1 cellular context compared by ENCODE assay signal in the genomic region with DNA sequence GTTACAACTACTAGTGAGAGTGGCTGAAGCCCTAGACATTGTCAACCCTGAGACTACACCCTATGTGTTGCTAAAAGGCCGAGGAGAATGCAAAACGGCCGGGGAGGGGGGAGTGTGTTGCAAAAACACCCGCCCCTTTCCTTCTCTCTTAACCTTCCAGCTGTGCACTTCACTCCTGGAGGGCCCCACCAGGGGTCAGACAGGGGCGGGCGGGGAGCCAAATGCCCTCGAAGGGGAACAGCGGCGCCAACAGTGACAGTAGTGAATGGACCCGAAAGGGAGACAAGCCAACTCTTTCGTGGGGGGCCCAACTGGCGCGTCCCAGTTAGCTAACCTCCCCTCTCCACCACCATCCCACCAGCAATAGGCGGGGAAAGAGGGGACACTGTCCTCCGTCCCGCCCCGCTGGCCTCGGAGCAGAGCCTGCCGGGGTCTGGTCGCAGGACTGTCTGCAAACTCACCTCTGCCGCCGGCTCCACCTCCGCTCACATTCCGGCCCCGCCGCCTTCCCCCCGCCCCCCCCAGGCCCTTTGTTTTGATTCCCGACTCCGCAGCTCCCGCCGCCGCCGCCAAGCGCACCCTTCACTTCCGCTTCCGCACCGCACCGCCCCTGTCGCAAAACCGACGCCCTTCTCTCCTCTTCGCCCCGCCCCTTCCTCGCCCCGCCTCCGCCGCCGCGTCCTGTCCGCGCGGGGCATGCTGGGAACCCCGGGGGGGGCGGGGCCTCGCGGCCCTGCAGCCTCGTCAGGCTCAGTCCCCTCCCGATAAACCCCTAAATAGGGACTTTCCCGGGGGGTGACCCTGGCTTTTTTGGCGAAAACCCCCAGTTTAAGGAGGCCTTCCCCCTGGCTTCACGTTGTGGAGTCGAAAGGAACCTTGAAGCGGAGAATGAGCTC.
A peak's percentile ranks its signal among the peaks of the same experiment; 100 is the strongest.
TF ChIP-seq lines count a peak whose summit lies in the region.

A gene with protein sequence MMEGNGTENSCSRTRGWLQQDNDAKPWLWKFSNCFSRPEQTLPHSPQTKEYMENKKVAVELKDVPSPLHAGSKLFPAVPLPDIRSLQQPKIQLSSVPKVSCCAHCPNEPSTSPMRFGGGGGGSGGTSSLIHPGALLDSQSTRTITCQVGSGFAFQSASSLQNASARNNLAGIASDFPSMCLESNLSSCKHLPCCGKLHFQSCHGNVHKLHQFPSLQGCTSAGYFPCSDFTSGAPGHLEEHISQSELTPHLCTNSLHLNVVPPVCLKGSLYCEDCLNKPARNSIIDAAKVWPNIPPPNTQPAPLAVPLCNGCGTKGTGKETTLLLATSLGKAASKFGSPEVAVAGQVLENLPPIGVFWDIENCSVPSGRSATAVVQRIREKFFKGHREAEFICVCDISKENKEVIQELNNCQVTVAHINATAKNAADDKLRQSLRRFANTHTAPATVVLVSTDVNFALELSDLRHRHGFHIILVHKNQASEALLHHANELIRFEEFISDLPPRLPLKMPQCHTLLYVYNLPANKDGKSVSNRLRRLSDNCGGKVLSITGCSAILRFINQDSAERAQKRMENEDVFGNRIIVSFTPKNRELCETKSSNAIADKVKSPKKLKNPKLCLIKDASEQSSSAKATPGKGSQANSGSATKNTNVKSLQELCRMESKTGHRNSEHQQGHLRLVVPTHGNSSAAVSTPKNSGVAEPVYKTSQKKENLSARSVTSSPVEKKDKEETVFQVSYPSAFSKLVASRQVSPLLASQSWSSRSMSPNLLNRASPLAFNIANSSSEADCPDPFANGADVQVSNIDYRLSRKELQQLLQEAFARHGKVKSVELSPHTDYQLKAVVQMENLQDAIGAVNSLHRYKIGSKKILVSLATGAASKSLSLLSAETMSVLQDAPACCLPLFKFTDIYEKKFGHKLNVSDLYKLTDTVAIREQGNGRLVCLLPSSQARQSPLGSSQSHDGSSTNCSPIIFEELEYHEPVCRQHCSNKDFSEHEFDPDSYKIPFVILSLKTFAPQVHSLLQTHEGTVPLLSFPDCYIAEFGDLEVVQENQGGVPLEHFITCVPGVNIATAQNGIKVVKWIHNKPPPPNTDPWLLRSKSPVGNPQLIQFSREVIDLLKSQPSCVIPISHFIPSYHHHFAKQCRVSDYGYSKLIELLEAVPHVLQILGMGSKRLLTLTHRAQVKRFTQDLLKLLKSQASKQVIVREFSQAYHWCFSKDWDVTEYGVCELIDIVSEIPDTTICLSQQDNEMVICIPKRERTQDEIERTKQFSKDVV (N-terminal part only) (minus strand): TSS at position 598 of the 896 bp plus-strand sequence. CDS start 3,921 bp downstream, outside the sequence.

TF ChIP-seq in GM12878, 131 proteins besides CTCF, POLR2A, EP300 and RAD21 (continued from another document):
- TF ChIP-seq, protein P1, sequence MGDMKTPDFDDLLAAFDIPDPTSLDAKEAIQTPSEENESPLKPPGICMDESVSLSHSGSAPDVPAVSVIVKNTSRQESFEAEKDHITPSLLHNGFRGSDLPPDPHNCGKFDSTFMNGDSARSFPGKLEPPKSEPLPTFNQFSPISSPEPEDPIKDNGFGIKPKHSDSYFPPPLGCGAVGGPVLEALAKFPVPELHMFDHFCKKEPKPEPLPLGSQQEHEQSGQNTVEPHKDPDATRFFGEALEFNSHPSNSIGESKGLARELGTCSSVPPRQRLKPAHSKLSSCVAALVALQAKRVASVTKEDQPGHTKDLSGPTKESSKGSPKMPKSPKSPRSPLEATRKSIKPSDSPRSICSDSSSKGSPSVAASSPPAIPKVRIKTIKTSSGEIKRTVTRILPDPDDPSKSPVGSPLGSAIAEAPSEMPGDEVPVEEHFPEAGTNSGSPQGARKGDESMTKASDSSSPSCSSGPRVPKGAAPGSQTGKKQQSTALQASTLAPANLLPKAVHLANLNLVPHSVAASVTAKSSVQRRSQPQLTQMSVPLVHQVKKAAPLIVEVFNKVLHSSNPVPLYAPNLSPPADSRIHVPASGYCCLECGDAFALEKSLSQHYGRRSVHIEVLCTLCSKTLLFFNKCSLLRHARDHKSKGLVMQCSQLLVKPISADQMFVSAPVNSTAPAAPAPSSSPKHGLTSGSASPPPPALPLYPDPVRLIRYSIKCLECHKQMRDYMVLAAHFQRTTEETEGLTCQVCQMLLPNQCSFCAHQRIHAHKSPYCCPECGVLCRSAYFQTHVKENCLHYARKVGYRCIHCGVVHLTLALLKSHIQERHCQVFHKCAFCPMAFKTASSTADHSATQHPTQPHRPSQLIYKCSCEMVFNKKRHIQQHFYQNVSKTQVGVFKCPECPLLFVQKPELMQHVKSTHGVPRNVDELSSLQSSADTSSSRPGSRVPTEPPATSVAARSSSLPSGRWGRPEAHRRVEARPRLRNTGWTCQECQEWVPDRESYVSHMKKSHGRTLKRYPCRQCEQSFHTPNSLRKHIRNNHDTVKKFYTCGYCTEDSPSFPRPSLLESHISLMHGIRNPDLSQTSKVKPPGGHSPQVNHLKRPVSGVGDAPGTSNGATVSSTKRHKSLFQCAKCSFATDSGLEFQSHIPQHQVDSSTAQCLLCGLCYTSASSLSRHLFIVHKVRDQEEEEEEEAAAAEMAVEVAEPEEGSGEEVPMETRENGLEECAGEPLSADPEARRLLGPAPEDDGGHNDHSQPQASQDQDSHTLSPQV (IDR thresholded peaks at IDR 0.05), result no peak
- TF ChIP-seq MTA2 (IDR thresholded peaks at IDR 0.05; ENCODE audit: low read depth) (peak; percentile 36; the same call in 1 of the 2 replicates), NFXL1 (IDR thresholded peaks at IDR 0.05; ENCODE audit: borderline replicate concordance) (no peak), LARP7 (IDR thresholded peaks at IDR 0.05) (peak; percentile 24; the same call in 1 of the 2 replicates), BRCA1 (IDR thresholded peaks at IDR 0.05; ENCODE audit: low read depth, low read length) (no peak), IKZF1 (conservative IDR thresholded peaks at IDR 0.05) (0 out of 2 replicates have a peak, but pooled peaks have one; percentile 55), SMARCA5 (IDR thresholded peaks at IDR 0.05) (peak; percentile 27; the same call in 1 of the 2 replicates), HDAC6 (IDR thresholded peaks at IDR 0.05; ENCODE audit: unreplicated experiment) (no peak), ZNF384 (IDR thresholded peaks at IDR 0.05; ENCODE audit: borderline replicate concordance, low read depth, low read length) (no peak), RELA (IDR thresholded peaks at IDR 0.05; ENCODE audit: borderline replicate concordance, partially characterized antibody) (peak; percentile 96), BACH1 (IDR thresholded peaks at IDR 0.05; ENCODE audit: borderline replicate concordance) (peak; percentile 56), CBFB (IDR thresholded peaks at IDR 0.05; ENCODE audit: low read depth) (peak; percentile 44; the same call in 1 of the 2 replicates), TAF1 (IDR thresholded peaks at IDR 0.05; ENCODE audit: borderline replicate concordance, low read depth, low read length) (peak; percentile 84), RBBP5 (conservative IDR thresholded peaks at IDR 0.05) (no peak)
- TF ChIP-seq, protein P2, sequence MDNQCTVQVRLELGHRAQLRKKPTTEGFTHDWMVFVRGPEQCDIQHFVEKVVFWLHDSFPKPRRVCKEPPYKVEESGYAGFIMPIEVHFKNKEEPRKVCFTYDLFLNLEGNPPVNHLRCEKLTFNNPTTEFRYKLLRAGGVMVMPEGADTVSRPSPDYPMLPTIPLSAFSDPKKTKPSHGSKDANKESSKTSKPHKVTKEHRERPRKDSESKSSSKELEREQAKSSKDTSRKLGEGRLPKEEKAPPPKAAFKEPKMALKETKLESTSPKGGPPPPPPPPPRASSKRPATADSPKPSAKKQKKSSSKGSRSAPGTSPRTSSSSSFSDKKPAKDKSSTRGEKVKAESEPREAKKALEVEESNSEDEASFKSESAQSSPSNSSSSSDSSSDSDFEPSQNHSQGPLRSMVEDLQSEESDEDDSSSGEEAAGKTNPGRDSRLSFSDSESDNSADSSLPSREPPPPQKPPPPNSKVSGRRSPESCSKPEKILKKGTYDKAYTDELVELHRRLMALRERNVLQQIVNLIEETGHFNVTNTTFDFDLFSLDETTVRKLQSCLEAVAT (IDR thresholded peaks at IDR 0.05), result no peak
- TF ChIP-seq, protein P3, sequence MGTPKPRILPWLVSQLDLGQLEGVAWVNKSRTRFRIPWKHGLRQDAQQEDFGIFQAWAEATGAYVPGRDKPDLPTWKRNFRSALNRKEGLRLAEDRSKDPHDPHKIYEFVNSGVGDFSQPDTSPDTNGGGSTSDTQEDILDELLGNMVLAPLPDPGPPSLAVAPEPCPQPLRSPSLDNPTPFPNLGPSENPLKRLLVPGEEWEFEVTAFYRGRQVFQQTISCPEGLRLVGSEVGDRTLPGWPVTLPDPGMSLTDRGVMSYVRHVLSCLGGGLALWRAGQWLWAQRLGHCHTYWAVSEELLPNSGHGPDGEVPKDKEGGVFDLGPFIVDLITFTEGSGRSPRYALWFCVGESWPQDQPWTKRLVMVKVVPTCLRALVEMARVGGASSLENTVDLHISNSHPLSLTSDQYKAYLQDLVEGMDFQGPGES (IDR thresholded peaks at IDR 0.05), result no peak
- TF ChIP-seq, protein P4, sequence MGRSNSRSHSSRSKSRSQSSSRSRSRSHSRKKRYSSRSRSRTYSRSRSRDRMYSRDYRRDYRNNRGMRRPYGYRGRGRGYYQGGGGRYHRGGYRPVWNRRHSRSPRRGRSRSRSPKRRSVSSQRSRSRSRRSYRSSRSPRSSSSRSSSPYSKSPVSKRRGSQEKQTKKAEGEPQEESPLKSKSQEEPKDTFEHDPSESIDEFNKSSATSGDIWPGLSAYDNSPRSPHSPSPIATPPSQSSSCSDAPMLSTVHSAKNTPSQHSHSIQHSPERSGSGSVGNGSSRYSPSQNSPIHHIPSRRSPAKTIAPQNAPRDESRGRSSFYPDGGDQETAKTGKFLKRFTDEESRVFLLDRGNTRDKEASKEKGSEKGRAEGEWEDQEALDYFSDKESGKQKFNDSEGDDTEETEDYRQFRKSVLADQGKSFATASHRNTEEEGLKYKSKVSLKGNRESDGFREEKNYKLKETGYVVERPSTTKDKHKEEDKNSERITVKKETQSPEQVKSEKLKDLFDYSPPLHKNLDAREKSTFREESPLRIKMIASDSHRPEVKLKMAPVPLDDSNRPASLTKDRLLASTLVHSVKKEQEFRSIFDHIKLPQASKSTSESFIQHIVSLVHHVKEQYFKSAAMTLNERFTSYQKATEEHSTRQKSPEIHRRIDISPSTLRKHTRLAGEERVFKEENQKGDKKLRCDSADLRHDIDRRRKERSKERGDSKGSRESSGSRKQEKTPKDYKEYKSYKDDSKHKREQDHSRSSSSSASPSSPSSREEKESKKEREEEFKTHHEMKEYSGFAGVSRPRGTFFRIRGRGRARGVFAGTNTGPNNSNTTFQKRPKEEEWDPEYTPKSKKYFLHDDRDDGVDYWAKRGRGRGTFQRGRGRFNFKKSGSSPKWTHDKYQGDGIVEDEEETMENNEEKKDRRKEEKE (IDR thresholded peaks at IDR 0.05), result peak; percentile 83
- TF ChIP-seq, protein P5, sequence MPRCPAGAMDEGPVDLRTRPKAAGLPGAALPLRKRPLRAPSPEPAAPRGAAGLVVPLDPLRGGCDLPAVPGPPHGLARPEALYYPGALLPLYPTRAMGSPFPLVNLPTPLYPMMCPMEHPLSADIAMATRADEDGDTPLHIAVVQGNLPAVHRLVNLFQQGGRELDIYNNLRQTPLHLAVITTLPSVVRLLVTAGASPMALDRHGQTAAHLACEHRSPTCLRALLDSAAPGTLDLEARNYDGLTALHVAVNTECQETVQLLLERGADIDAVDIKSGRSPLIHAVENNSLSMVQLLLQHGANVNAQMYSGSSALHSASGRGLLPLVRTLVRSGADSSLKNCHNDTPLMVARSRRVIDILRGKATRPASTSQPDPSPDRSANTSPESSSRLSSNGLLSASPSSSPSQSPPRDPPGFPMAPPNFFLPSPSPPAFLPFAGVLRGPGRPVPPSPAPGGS (IDR thresholded peaks at IDR 0.05; ENCODE audit: borderline replicate concordance, insufficient read depth, low read depth, low read length, poor library complexity, severe bottlenecking), result peak; percentile 66
- TF ChIP-seq, protein P6, sequence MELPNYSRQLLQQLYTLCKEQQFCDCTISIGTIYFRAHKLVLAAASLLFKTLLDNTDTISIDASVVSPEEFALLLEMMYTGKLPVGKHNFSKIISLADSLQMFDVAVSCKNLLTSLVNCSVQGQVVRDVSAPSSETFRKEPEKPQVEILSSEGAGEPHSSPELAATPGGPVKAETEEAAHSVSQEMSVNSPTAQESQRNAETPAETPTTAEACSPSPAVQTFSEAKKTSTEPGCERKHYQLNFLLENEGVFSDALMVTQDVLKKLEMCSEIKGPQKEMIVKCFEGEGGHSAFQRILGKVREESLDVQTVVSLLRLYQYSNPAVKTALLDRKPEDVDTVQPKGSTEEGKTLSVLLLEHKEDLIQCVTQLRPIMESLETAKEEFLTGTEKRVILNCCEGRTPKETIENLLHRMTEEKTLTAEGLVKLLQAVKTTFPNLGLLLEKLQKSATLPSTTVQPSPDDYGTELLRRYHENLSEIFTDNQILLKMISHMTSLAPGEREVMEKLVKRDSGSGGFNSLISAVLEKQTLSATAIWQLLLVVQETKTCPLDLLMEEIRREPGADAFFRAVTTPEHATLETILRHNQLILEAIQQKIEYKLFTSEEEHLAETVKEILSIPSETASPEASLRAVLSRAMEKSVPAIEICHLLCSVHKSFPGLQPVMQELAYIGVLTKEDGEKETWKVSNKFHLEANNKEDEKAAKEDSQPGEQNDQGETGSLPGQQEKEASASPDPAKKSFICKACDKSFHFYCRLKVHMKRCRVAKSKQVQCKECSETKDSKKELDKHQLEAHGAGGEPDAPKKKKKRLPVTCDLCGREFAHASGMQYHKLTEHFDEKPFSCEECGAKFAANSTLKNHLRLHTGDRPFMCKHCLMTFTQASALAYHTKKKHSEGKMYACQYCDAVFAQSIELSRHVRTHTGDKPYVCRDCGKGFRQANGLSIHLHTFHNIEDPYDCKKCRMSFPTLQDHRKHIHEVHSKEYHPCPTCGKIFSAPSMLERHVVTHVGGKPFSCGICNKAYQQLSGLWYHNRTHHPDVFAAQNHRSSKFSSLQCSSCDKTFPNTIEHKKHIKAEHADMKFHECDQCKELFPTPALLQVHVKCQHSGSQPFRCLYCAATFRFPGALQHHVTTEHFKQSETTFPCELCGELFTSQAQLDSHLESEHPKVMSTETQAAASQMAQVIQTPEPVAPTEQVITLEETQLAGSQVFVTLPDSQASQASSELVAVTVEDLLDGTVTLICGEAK (IDR thresholded peaks at IDR 0.05; ENCODE audit: borderline replicate concordance), result peak; percentile 67; the same call in 1 of the 2 replicates
